In the genomic region with DNA sequence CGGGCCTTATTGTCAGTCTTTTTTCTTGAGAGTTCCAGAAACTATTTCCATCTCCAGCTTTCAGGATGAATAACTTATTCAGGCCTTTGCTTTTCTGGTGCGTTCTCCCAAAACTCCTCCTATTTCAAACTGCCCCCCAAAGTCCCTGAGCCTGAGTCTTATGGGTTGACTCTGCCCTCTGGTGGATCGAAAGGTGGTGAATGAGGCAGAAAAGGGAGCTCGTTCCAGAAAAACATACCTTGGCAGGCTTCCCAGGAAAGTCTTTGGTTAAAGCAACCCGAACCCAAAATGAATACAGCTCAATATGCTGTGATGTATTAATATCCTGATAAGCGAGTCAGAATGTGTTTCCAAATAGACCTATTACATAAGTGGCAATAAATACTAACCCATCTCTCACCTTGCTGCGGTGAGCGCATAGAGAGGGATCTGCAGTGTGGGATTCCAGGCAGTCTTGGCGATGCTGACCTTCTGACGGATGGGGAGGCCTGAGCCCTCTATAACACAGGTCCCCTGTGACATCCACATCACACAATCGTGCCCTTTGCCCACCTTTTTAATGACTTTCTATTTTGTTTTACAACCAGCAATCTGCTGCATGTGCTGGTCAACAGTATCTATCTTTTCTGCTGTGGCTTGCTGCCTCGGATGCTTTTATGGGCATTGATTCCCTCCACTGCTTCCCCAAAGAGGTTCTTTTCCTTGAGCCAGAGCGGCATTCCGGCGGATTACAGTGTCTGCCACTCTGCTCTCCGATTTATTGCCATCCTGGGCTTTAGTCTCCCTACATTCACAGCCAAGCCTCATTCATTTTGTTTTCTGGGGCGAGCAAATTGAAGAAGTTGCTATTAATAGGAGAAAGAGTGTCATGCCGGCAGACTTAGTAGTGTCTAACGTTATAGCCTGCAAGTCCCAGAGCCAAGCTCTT, we compare ENCODE assay signal across 1 cellular context.
TF ChIP-seq lines count a peak whose summit lies in the region.

No MANE protein-coding gene starts in this region.

TF ChIP-seq in GM12878, 131 proteins besides CTCF, POLR2A, EP300 and RAD21:
- TF ChIP-seq, protein P1, sequence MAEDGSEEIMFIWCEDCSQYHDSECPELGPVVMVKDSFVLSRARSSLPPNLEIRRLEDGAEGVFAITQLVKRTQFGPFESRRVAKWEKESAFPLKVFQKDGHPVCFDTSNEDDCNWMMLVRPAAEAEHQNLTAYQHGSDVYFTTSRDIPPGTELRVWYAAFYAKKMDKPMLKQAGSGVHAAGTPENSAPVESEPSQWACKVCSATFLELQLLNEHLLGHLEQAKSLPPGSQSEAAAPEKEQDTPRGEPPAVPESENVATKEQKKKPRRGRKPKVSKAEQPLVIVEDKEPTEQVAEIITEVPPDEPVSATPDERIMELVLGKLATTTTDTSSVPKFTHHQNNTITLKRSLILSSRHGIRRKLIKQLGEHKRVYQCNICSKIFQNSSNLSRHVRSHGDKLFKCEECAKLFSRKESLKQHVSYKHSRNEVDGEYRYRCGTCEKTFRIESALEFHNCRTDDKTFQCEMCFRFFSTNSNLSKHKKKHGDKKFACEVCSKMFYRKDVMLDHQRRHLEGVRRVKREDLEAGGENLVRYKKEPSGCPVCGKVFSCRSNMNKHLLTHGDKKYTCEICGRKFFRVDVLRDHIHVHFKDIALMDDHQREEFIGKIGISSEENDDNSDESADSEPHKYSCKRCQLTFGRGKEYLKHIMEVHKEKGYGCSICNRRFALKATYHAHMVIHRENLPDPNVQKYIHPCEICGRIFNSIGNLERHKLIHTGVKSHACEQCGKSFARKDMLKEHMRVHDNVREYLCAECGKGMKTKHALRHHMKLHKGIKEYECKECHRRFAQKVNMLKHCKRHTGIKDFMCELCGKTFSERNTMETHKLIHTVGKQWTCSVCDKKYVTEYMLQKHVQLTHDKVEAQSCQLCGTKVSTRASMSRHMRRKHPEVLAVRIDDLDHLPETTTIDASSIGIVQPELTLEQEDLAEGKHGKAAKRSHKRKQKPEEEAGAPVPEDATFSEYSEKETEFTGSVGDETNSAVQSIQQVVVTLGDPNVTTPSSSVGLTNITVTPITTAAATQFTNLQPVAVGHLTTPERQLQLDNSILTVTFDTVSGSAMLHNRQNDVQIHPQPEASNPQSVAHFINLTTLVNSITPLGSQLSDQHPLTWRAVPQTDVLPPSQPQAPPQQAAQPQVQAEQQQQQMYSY (CRISPR knock-in tag; IDR thresholded peaks at IDR 0.05): no peak
- peak; percentile 68; the same call in 1 of the 2 replicates for TF ChIP-seq SMC3 (IDR thresholded peaks at IDR 0.05; ENCODE audit: borderline replicate concordance, low read length)
